ENCODE assay signal across 16 cellular contexts in the genomic region with DNA sequence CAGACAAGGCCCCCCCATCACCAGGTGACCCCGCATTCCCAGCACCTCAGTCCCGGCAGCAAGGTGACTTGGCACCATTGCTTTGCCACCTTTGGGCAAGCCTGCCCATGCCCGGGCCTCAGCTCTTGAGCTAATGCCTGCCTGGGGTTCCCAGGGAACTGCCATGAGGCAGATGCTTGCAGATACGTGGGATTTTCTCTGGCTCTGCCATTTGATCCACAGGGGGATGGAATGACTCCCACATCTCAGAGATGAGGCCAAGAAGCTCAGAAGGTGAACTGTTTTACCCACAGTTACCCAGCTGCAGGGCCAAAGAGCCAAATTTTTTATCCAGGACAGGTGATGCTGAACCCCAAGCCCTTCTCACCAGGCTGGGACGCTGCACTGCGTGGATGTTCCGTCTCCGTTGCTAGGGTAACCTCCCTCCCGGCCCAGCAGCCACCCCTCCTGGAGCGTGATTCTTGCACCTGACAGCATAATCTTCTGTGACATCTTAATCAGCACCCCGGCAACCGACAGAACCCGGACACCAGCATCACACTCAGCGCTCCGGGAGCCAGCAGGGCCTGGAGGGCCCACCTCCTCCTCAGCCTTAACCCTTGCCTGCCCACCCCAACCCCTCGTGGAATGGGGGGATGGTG. TPM values are rescaled to one million over a fixed set of nuclear protein-coding genes. Genes with fewer than 3 reads are reported as not detected.
DNase-seq lines count a peak whose midpoint lies in the region; ATAC-seq and TF ChIP-seq lines count a peak whose summit lies in the region.
"Had no signal": no experiment of that assay in that cellular context is flagged by ENCODE, and none has a peak within 500 bp of the region (broad histone marks: within the 10 kb centered on the region; RNA-seq: fewer than 3 reads in every experiment).

No MANE protein-coding gene starts in this region.

- H3K36me3 ChIP-seq in RWPE2 (ENCODE audit: low read depth) (no peaks in the 10 kb centered on the region), sigmoid colon (no peaks in the 10 kb centered on the region)
- H3K36me3 ChIP-seq: HAP-1, MG63 had no signal

- no peak overlapping the region for H3K4me3 ChIP-seq in RWPE2 (ENCODE audit: severe bottlenecking)
- H3K4me3 ChIP-seq in sigmoid colon = no peak overlapping the region
- H3K4me3 ChIP-seq: HAP-1, MG63 had no signal

- H3K4me1 ChIP-seq in RWPE2 (ENCODE audit: insufficient read depth, poor library complexity, severe bottlenecking) (no peaks in the 10 kb centered on the region), sigmoid colon (no peaks in the 10 kb centered on the region)
- H3K4me1 ChIP-seq: HAP-1 had no signal

- no peak overlapping the region for H3K4me3 Mint-ChIP-seq in CD4-positive, alpha-beta T cell
- no peak overlapping the region for H3K4me3 Mint-ChIP-seq in activated CD8-positive, alpha-beta T cell treated with anti-CD3 and anti-CD28 coated beads, Interleukin-2, amount 10 ng/mL, durations not matched to agents 7 days and 5 days

- H3K27ac Mint-ChIP-seq in CD4-positive, alpha-beta T cell = no peak overlapping the region
- H3K27ac Mint-ChIP-seq in activated CD8-positive, alpha-beta T cell treated with anti-CD3 and anti-CD28 coated beads, Interleukin-2, amount 10 ng/mL, durations not matched to agents 7 days and 5 days = no peak overlapping the region

- no peak for TF ChIP-seq POLR2A in sigmoid colon (IDR thresholded peaks at IDR 0.05)

- no peaks in the 10 kb centered on the region for H3K9me3 Mint-ChIP-seq in CD4-positive, alpha-beta T cell
- H3K9me3 Mint-ChIP-seq in activated CD8-positive, alpha-beta T cell treated with anti-CD3 and anti-CD28 coated beads, Interleukin-2, amount 10 ng/mL, durations not matched to agents 7 days and 5 days (ENCODE audit: insufficient read depth) = no peaks in the 10 kb centered on the region

- H3K36me3 Mint-ChIP-seq in CD4-positive, alpha-beta T cell (ENCODE audit: low read depth) = no peaks in the 10 kb centered on the region
- no peaks in the 10 kb centered on the region for H3K36me3 Mint-ChIP-seq in activated CD8-positive, alpha-beta T cell treated with anti-CD3 and anti-CD28 coated beads, Interleukin-2, amount 10 ng/mL, durations not matched to agents 7 days and 5 days (ENCODE audit: low read depth)

- peaks cover 5% of the 10 kb centered on the region for H3K27me3 ChIP-seq in RWPE2 (ENCODE audit: insufficient read depth, poor library complexity, severe bottlenecking)
- peaks cover 0 to 61% (median 19%) of the 10 kb centered on the region in 3 donors for H3K27me3 ChIP-seq in sigmoid colon
- H3K27me3 ChIP-seq in CD4-positive, alpha-beta T cell (ENCODE audit: control insufficient read depth, insufficient read depth, low read length) = peaks cover 13% of the 10 kb centered on the region
- H3K27me3 ChIP-seq: MG63 had no signal

- ATAC-seq in RWPE2 (ENCODE audit: low read depth) = no peak
- no peak for ATAC-seq in CD4-positive, alpha-beta T cell (ENCODE audit: poor library complexity)
- ATAC-seq in activated CD8-positive, alpha-beta T cell treated with anti-CD3 and anti-CD28 coated beads, Interleukin-2, amount 10 ng/mL, durations not matched to agents 7 days and 5 days = no peak
- ATAC-seq in GM18909 (IDR thresholded peaks at IDR 0.05; ENCODE audit: poor library complexity, unreplicated experiment) = no peak

- H3K27me3 Mint-ChIP-seq in CD4-positive, alpha-beta T cell = peaks cover 74% of the 10 kb centered on the region
- H3K27me3 Mint-ChIP-seq in activated CD8-positive, alpha-beta T cell treated with anti-CD3 and anti-CD28 coated beads, Interleukin-2, amount 10 ng/mL, durations not matched to agents 7 days and 5 days (ENCODE audit: low read depth) = peaks cover 4% of the 10 kb centered on the region

- WGBS in sigmoid colon, 2 donors = 34 to 50% methylated on average over 16 of the region's 16 CpGs

- TF ChIP-seq EP300 in sigmoid colon (IDR thresholded peaks at IDR 0.05) = no peak

- CTCF ChIA-PET in CD4-positive, alpha-beta T cell (lab: Charles Lee) = no interaction called here
- CTCF ChIA-PET in activated CD8-positive, alpha-beta T cell treated with anti-CD3 and anti-CD28 coated beads, Interleukin-2, amount 10 ng/mL, durations not matched to agents 7 days and 5 days (lab: Charles Lee) = no interaction called here

- DNase-seq in activated effector memory CD4-positive, alpha-beta T cell treated with anti-CD3 and anti-CD28 coated beads, Interleukin-2, amount 50 U/mL, for 16 hours = peak; percentile 47
- DNase-seq in activated effector memory CD4-positive, alpha-beta T cell treated with Interleukin-2 at 50 U/mL for 16 hours = no peak
- DNase-seq in RWPE2 (ENCODE audit: low spot score) = peak; percentile 24
- peak; percentile 49 for DNase-seq in mesenteric fat pad (ENCODE audit: low spot score)
- DNase-seq in sigmoid colon = peak; percentile 45
- DNase-seq in CD4-positive, alpha-beta T cell = no peak
- DNase-seq in activated CD8-positive, alpha-beta T cell treated with anti-CD3 and anti-CD28 coated beads, Interleukin-2, amount 10 ng/mL, durations not matched to agents 7 days and 5 days = no peak
- DNase-seq: AML-193, MG63, NCI-H1092 treated with DMSO at 0.1 percent for 48 hours, NCI-H187 treated with DMSO at 0.1 percent for 48 hours, NCI-H524, OCI-M1, SIG-M5 had no signal

- intact Hi-C loops in sigmoid colon (cut with DNase I) = no loop called here
- intact Hi-C loops in CD4-positive, alpha-beta T cell (cut with DNase I, micrococcal nuclease) = no loop called here

- POLR2A ChIA-PET in CD4-positive, alpha-beta T cell (lab: Charles Lee) = no interaction called here
- POLR2A ChIA-PET in activated CD8-positive, alpha-beta T cell treated with anti-CD3 and anti-CD28 coated beads, Interleukin-2, amount 10 ng/mL, durations not matched to agents 7 days and 5 days (lab: Charles Lee) = no interaction called here

- no peaks in the 10 kb centered on the region for H3K4me1 Mint-ChIP-seq in CD4-positive, alpha-beta T cell (ENCODE audit: low read depth)
- peaks cover 11% of the 10 kb centered on the region for H3K4me1 Mint-ChIP-seq in activated CD8-positive, alpha-beta T cell treated with anti-CD3 and anti-CD28 coated beads, Interleukin-2, amount 10 ng/mL, durations not matched to agents 7 days and 5 days (ENCODE audit: low read depth)

- H3K9me3 ChIP-seq in RWPE2 (ENCODE audit: severe bottlenecking) = no peaks in the 10 kb centered on the region
- H3K9me3 ChIP-seq in sigmoid colon = no peaks in the 10 kb centered on the region
- H3K9me3 ChIP-seq in CD4-positive, alpha-beta T cell (ENCODE audit: control insufficient read depth, low read length) = no peaks in the 10 kb centered on the region
- H3K9me3 ChIP-seq: HAP-1, MG63 had no signal

- TF ChIP-seq CTCF in RWPE2 (IDR thresholded peaks at IDR 0.05; ENCODE audit: poor library complexity, severe bottlenecking) (no peak), sigmoid colon (IDR thresholded peaks at IDR 0.05) (no peak)
- no peak for TF ChIP-seq CTCF in CD4-positive, alpha-beta T cell (IDR thresholded peaks at IDR 0.05)

- H3K27ac ChIP-seq in RWPE2 (ENCODE audit: poor library complexity, severe bottlenecking) (no peak overlapping the region), sigmoid colon (no peak overlapping the region)
- no peak overlapping the region for H3K27ac ChIP-seq in CD4-positive, alpha-beta T cell (ENCODE audit: low read depth, low read length)

RNA-seq across cellular contexts. Expression of gene MSX1, which starts 15.7 kb away (rescaled TPM):
- 38.9 TPM for total RNA-seq in mesenteric fat pad
- 1 to 10 TPM in 2 of 4 donors, under 1 TPM in 2; 0.71 to 7.2 (median 1.4) TPM for total RNA-seq in sigmoid colon
- 1 to 10 TPM in 1 of 3 donors, under 1 TPM in 1, not detected in 1; 0.45 to 1.2 TPM for polyA plus RNA-seq in sigmoid colon
- not detected for total RNA-seq in CD4-positive, alpha-beta T cell
- not detected for total RNA-seq in activated CD8-positive, alpha-beta T cell treated with anti-CD3 and anti-CD28 coated beads, Interleukin-2, amount 10 ng/mL, durations not matched to agents 7 days and 5 days

Comparison
In these comparisons a context has a peak if more than half of its experiments do, and no peak if none do; other contexts are left out.
1. DNase-seq: peak in activated effector memory CD4-positive, alpha-beta T cell treated with anti-CD3 and anti-CD28 coated beads, Interleukin-2, amount 50 U/mL, for 16 hours (single experiment), RWPE2 (single experiment), mesenteric fat pad (single experiment) and sigmoid colon (single experiment); none in activated effector memory CD4-positive, alpha-beta T cell treated with Interleukin-2 at 50 U/mL for 16 hours (single experiment), CD4-positive, alpha-beta T cell (0 of 10) and activated CD8-positive, alpha-beta T cell treated with anti-CD3 and anti-CD28 coated beads, Interleukin-2, amount 10 ng/mL, durations not matched to agents 7 days and 5 days (single experiment).